ENCODE assay signal across 16 cellular contexts in genomic region chr15:70855764-70856163, GRCh38. TPM values are rescaled to one million over a fixed set of nuclear protein-coding genes. Genes with fewer than 3 reads are reported as not detected.
DNase-seq lines count a peak whose midpoint lies in the region; ATAC-seq and TF ChIP-seq lines count a peak whose summit lies in the region.
"Had no signal": no experiment of that assay in that cellular context is flagged by ENCODE, and none has a peak within 500 bp of the region (broad histone marks: within the 10 kb centered on the region; RNA-seq: fewer than 3 reads in every experiment).

No MANE protein-coding gene starts in this region.

- no peaks in the 10 kb centered on the region for H3K27me3 ChIP-seq in AG04450 (ENCODE audit: control insufficient read depth, insufficient read depth, low read length)
- H3K27me3 ChIP-seq: BE2C, SJCRH30 had no signal

- DNase-seq in AG04450 (ENCODE audit: low read depth, low spot score) (no peak), HFFc6 (no peak), caudate nucleus (lab: John Stamatoyannopoulos, UW) (no peak), osteocyte (ENCODE audit: extremely low spot score, unreplicated experiment) (no peak), iPS-NIHi7 (ENCODE audit: extremely low spot score) (no peak), GM13976 (ENCODE audit: low spot score) (no peak)
- DNase-seq in activated CD4-positive, alpha-beta T cell treated with anti-CD3 and anti-CD28 coated beads for 36 hours = no peak
- DNase-seq: activated CD8-positive, alpha-beta memory T cell treated with anti-CD3 and anti-CD28 coated beads, Interleukin-2, amount 50 U/mL, for 4 hours; BE2C; midbrain; NCI-H1417 treated with DMSO at 0.1 percent for 48 hours; NCI-H510A had no signal

- H3K4me3 Mint-ChIP-seq in HFFc6 = peak overlapping the region; percentile 83
- H3K4me3 Mint-ChIP-seq in osteocyte (ENCODE audit: unreplicated experiment) = peak overlapping the region; percentile 46
- H3K4me3 Mint-ChIP-seq in activated CD4-positive, alpha-beta T cell treated with anti-CD3 and anti-CD28 coated beads for 36 hours = no peak overlapping the region

- 0 out of 2 replicates have a peak overlapping the region, but pooled peaks have one; percentile 13 for H3K4me3 ChIP-seq in AG04450 (ENCODE audit: low read depth, low read length)
- H3K4me3 ChIP-seq: SJCRH30 had no signal

- H3K27ac Mint-ChIP-seq in HFFc6 (peak overlapping the region; percentile 98), osteocyte (ENCODE audit: unreplicated experiment) (peak overlapping the region; percentile 98)
- H3K27ac Mint-ChIP-seq in activated CD4-positive, alpha-beta T cell treated with anti-CD3 and anti-CD28 coated beads for 36 hours = no peak overlapping the region
- H3K27ac Mint-ChIP-seq: activated naive CD4-positive, alpha-beta T cell treated with anti-CD3 and anti-CD28 coated beads, Interleukin-2, amount 50 U/mL, for 72 hours had no signal

- TF ChIP-seq POLR2A in GM18505 (IDR thresholded peaks at IDR 0.05; ENCODE audit: borderline replicate concordance, extremely low read depth, insufficient read depth, insufficient read length) = no peak

- ATAC-seq in activated CD4-positive, alpha-beta T cell treated with anti-CD3 and anti-CD28 coated beads for 36 hours = no peak
- no peak for ATAC-seq in GM18505 (IDR thresholded peaks at IDR 0.05; ENCODE audit: unreplicated experiment)
- ATAC-seq: activated naive CD4-positive, alpha-beta T cell treated with anti-CD3 and anti-CD28 coated beads, Interleukin-2, amount 50 U/mL, for 72 hours had no signal

- in situ Hi-C loops in GM13976 (cut with MboI; ENCODE audit: low sequenced_read_pairs, unreplicated experiment) = no loop called here

- TF ChIP-seq CTCF in AG04450 (IDR thresholded peaks at IDR 0.05; ENCODE audit: low read depth, low read length) (no peak), HFFc6 (IDR thresholded peaks at IDR 0.05) (no peak), osteocyte (IDR thresholded peaks at IDR 0.05) (no peak), GM13976 (IDR thresholded peaks at IDR 0.05; ENCODE audit: borderline replicate concordance, control extremely low read depth, extremely low read depth, insufficient read depth, missing control alignments) (no peak)

- peaks cover 68% of the 10 kb centered on the region for H3K4me1 Mint-ChIP-seq in HFFc6 (ENCODE audit: low read depth)
- H3K4me1 Mint-ChIP-seq in osteocyte (ENCODE audit: unreplicated experiment) = peaks cover 68% of the 10 kb centered on the region
- peaks cover 3% of the 10 kb centered on the region for H3K4me1 Mint-ChIP-seq in activated CD4-positive, alpha-beta T cell treated with anti-CD3 and anti-CD28 coated beads for 36 hours

- no peaks in the 10 kb centered on the region for H3K9me3 Mint-ChIP-seq in HFFc6
- no peaks in the 10 kb centered on the region for H3K9me3 Mint-ChIP-seq in osteocyte (ENCODE audit: unreplicated experiment)
- H3K9me3 Mint-ChIP-seq in activated CD4-positive, alpha-beta T cell treated with anti-CD3 and anti-CD28 coated beads for 36 hours (ENCODE audit: low read depth) = no peaks in the 10 kb centered on the region
- H3K9me3 Mint-ChIP-seq: activated naive CD4-positive, alpha-beta T cell treated with anti-CD3 and anti-CD28 coated beads, Interleukin-2, amount 50 U/mL, for 72 hours had no signal

- H3K9me3 ChIP-seq in AG04450 (ENCODE audit: control insufficient read depth, insufficient read depth, low read length) = no peaks in the 10 kb centered on the region; the same call in 1 of the 2 replicates
- H3K9me3 ChIP-seq: BE2C, SJCRH30 had no signal

- H3K27ac ChIP-seq in AG04450 (ENCODE audit: low read depth, low read length) = peak overlapping the region; percentile 96
- peak overlapping the region; percentile 93 for H3K27ac ChIP-seq in caudate nucleus (ENCODE audit: low read depth, low read length)
- H3K27ac ChIP-seq: VCaP had no signal

- H3K27me3 Mint-ChIP-seq in HFFc6 (ENCODE audit: insufficient read depth) (no peaks in the 10 kb centered on the region; the same call in 1 of the 2 replicates), osteocyte (ENCODE audit: unreplicated experiment) (no peaks in the 10 kb centered on the region)
- peaks cover 35% of the 10 kb centered on the region for H3K27me3 Mint-ChIP-seq in activated CD4-positive, alpha-beta T cell treated with anti-CD3 and anti-CD28 coated beads for 36 hours

- intact Hi-C loops in activated CD4-positive, alpha-beta T cell treated with anti-CD3 and anti-CD28 coated beads for 36 hours (cut with DNase I, micrococcal nuclease) = no loop called here

- H3K36me3 Mint-ChIP-seq in HFFc6 (ENCODE audit: low read depth) (peaks cover 12% of the 10 kb centered on the region), osteocyte (ENCODE audit: unreplicated experiment) (peaks cover 11% of the 10 kb centered on the region)
- H3K36me3 Mint-ChIP-seq in activated CD4-positive, alpha-beta T cell treated with anti-CD3 and anti-CD28 coated beads for 36 hours (ENCODE audit: low read depth) = no peaks in the 10 kb centered on the region

- CTCF ChIA-PET in AG04450 (lab: Charles Lee) = interaction anchor here (1.9 to 2.4 kb wide), 2 partner anchors 19 to 31 kb away, joined by 9 to 11 read pairs; no protein-coding TSS in a partner anchor
- CTCF ChIA-PET in activated CD4-positive, alpha-beta T cell treated with anti-CD3 and anti-CD28 coated beads for 36 hours (lab: Charles Lee) = interaction anchor here (1.1 to 1.6 kb wide), 2 partner anchors 19 to 175 kb away, joined by 3 to 4 read pairs; no protein-coding TSS in a partner anchor

- POLR2A ChIA-PET in AG04450 (lab: Yijun Ruan, JAX) = interaction anchor here (0.7 to 2.3 kb wide), 9 partner anchors 9 to 297 kb away, joined by 3 to 17 read pairs (median 8); no protein-coding TSS in a partner anchor
- POLR2A ChIA-PET in activated CD4-positive, alpha-beta T cell treated with anti-CD3 and anti-CD28 coated beads for 36 hours (lab: Charles Lee) = no interaction called here

RNA-seq across cellular contexts. Expression of gene LARP6, which starts 1.8 kb away (rescaled TPM):
- polyA plus RNA-seq in AG04450 (2011; rRNA removed) = 188 and 235 TPM in 2 replicates
- 96.5 and 111 TPM in 2 replicates for polyA minus RNA-seq in AG04450 (2011; rRNA and poly(A)+ RNA removed)
- total RNA-seq in HFFc6 (2021; fragmentation: NEBNext Ultra II Directional; extraction: Animal tissue kit (Norgen Biotek cat#: 25700)) = 100 to 1,000 TPM; 105 to 121 (median 115) TPM
- total RNA-seq in osteocyte = 119 and 123 TPM in 2 replicates
- under 1 TPM in 1 of 2 experiments, not detected in 1; 0.14 TPM for total RNA-seq in activated CD4-positive, alpha-beta T cell treated with anti-CD3 and anti-CD28 coated beads for 36 hours

RNA-seq across cellular contexts. Expression of gene THAP10, which starts 36.5 kb away (rescaled TPM):
- 2.7 and 5.7 TPM in 2 replicates for polyA plus RNA-seq in AG04450 (2011; rRNA removed)
- polyA minus RNA-seq in AG04450 (2011; rRNA and poly(A)+ RNA removed) = 1.1 and 1.3 TPM in 2 replicates
- 1 to 10 TPM; 4.2 to 5.8 (median 5.1) TPM for total RNA-seq in HFFc6 (2021; fragmentation: NEBNext Ultra II Directional; extraction: Animal tissue kit (Norgen Biotek cat#: 25700))
- total RNA-seq in osteocyte = 1.5 and 1.7 TPM in 2 replicates
- total RNA-seq in activated CD4-positive, alpha-beta T cell treated with anti-CD3 and anti-CD28 coated beads for 36 hours = under 1 TPM; 0.12 to 0.27 TPM

RNA-seq across cellular contexts. Expression of gene LRRC49, which starts 36.9 kb away (rescaled TPM):
- 22.9 and 25.0 TPM in 2 replicates for polyA plus RNA-seq in AG04450 (2011; rRNA removed)
- 24.1 and 30.2 TPM in 2 replicates for polyA minus RNA-seq in AG04450 (2011; rRNA and poly(A)+ RNA removed)
- 10 to 100 TPM in 3 of 6 experiments, 1 to 10 TPM in 3; 6.2 to 13.4 (median 10.2) TPM for total RNA-seq in HFFc6 (2021; fragmentation: NEBNext Ultra II Directional; extraction: Animal tissue kit (Norgen Biotek cat#: 25700))
- 8.9 and 12.5 TPM in 2 replicates for total RNA-seq in osteocyte
- total RNA-seq in activated CD4-positive, alpha-beta T cell treated with anti-CD3 and anti-CD28 coated beads for 36 hours = under 1 TPM; 0.14 to 0.62 TPM
- total RNA-seq: activated naive CD4-positive, alpha-beta T cell treated with anti-CD3 and anti-CD28 coated beads, Interleukin-2, amount 50 U/mL, for 72 hours had no signal

Comparison
In these comparisons a context has a peak if more than half of its experiments do, and no peak if none do; other contexts are left out.
1. RNA of gene LARP6, which starts 1.8 kb away (total RNA-seq): 119 to 123 TPM in osteocyte and 105 to 121 TPM in HFFc6; 0.14 TPM in activated CD4-positive, alpha-beta T cell treated with anti-CD3 and anti-CD28 coated beads for 36 hours; every median in the first group is over 10 times any median in the second.